9 cellular contexts compared by ENCODE assay signal in the genomic region with DNA sequence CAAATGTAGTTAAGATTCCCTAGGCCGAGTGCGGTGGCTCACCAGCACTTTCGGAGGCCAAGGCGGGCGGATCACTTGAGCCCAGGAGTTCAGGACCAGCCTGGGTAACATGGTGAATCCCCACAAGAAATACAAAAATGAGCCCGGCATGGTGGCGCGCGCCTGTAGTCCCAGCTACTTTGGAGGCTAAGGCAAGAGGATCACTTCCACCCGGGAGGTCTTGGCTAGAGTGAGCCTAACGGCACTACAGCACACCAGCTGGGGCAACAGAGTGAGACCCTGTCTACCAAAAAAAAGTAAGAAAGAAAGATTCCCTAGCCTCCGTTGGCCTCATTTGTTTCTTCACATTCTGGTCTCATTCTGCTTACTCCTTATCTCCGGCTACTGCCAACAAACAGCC. TPM values are rescaled to one million over a fixed set of nuclear protein-coding genes. Genes with fewer than 3 reads are reported as not detected.
DNase-seq lines count a peak whose midpoint lies in the region; ATAC-seq and TF ChIP-seq lines count a peak whose summit lies in the region.
"Had no signal": no experiment of that assay in that cellular context is flagged by ENCODE, and none has a peak within 500 bp of the region (broad histone marks: within the 10 kb centered on the region; RNA-seq: fewer than 3 reads in every experiment).

No MANE protein-coding gene starts in this region.

- intact Hi-C loops in activated T-helper 1 cell treated with anti-CD3 and anti-CD28 coated beads, Interleukin-12 subunit alpha, Interleukin-12 subunit beta, Interleukin-2, Interleukin-4 antibody, amounts not matched to agents 30 ng/mL and 10 ng/mL and 1 ng/mL, durations not matched to agents 14 hours and 24 hours and 36 hours (cut with micrococcal nuclease) = no loop called here
- intact Hi-C loops in upper lobe of right lung (cut with DNase I) = no loop called here

- no peaks in the 10 kb centered on the region for H3K27me3 Mint-ChIP-seq in stimulated activated naive CD8-positive, alpha-beta T cell treated with anti-CD3 and anti-CD28 coated beads, Interleukin-15, Interleukin-2, amounts not matched to agents 100 ng/mL and 50 ng/mL, for 24 hours
- H3K27me3 Mint-ChIP-seq in activated T-helper 1 cell treated with anti-CD3 and anti-CD28 coated beads, Interleukin-12 subunit alpha, Interleukin-12 subunit beta, Interleukin-2, Interleukin-4 antibody, amounts not matched to agents 30 ng/mL and 10 ng/mL and 1 ng/mL, durations not matched to agents 14 hours and 24 hours and 36 hours (ENCODE audit: insufficient read depth) = no peaks in the 10 kb centered on the region

- H3K27ac ChIP-seq in upper lobe of right lung = no peak overlapping the region

- H3K4me3 Mint-ChIP-seq in stimulated activated naive CD8-positive, alpha-beta T cell treated with anti-CD3 and anti-CD28 coated beads, Interleukin-15, Interleukin-2, amounts not matched to agents 100 ng/mL and 50 ng/mL, for 24 hours = peak overlapping the region; percentile 100
- H3K4me3 Mint-ChIP-seq in activated T-helper 1 cell treated with anti-CD3 and anti-CD28 coated beads, Interleukin-12 subunit alpha, Interleukin-12 subunit beta, Interleukin-2, Interleukin-4 antibody, amounts not matched to agents 30 ng/mL and 10 ng/mL and 1 ng/mL, durations not matched to agents 14 hours and 24 hours and 36 hours = peak overlapping the region; percentile 99

- H3K4me1 ChIP-seq in upper lobe of right lung = peaks cover 28% of the 10 kb centered on the region

- H3K4me3 ChIP-seq in iPS-18c (ENCODE audit: insufficient read depth, low read depth, low read length) = peak overlapping the region; percentile 85; the same call in 1 of the 2 replicates
- peak overlapping the region; percentile 82 for H3K4me3 ChIP-seq in upper lobe of right lung

- DNase-seq in stimulated activated naive CD8-positive, alpha-beta T cell treated with anti-CD3 and anti-CD28 coated beads, Interleukin-15, Interleukin-2, amounts not matched to agents 100 U/mL and 50 U/mL, for 24 hours = no peak
- no peak for DNase-seq in activated T-helper 1 cell treated with anti-CD3 and anti-CD28 coated beads, Interleukin-12 subunit alpha, Interleukin-12 subunit beta, Interleukin-2, Interleukin-4 antibody, amounts not matched to agents 30 ng/mL and 10 ng/mL and 1 ng/mL, durations not matched to agents 14 hours and 24 hours and 36 hours (ENCODE audit: low spot score)
- DNase-seq in upper lobe of right lung = no peak
- DNase-seq in DMS53 (lab: John Stamatoyannopoulos, UW) = no peak
- no peak for DNase-seq in GM13977 (ENCODE audit: low spot score)
- DNase-seq: NK-92 treated with Interleukin-12 subunit alpha and Interleukin-12 subunit beta, amount 100 ng/mL, for 24 hours had no signal

- H3K27me3 ChIP-seq in upper lobe of right lung = no peaks in the 10 kb centered on the region

- H3K9me3 ChIP-seq in iPS-18c (ENCODE audit: control insufficient read depth, insufficient read depth, low read length) (no peaks in the 10 kb centered on the region), upper lobe of right lung (no peaks in the 10 kb centered on the region)

- peaks cover 41% of the 10 kb centered on the region for H3K36me3 ChIP-seq in upper lobe of right lung

- H3K27ac Mint-ChIP-seq in stimulated activated naive CD8-positive, alpha-beta T cell treated with anti-CD3 and anti-CD28 coated beads, Interleukin-15, Interleukin-2, amounts not matched to agents 100 ng/mL and 50 ng/mL, for 24 hours = no peak overlapping the region
- no peak overlapping the region for H3K27ac Mint-ChIP-seq in activated T-helper 1 cell treated with anti-CD3 and anti-CD28 coated beads, Interleukin-12 subunit alpha, Interleukin-12 subunit beta, Interleukin-2, Interleukin-4 antibody, amounts not matched to agents 30 ng/mL and 10 ng/mL and 1 ng/mL, durations not matched to agents 14 hours and 24 hours and 36 hours

- in situ Hi-C loops in GM13977 (cut with MboI; ENCODE audit: low pct_unique_long_range_greater_than_20kb, low sequenced_read_pairs, unreplicated experiment) = no loop called here

- peaks cover 65% of the 10 kb centered on the region for H3K4me1 Mint-ChIP-seq in stimulated activated naive CD8-positive, alpha-beta T cell treated with anti-CD3 and anti-CD28 coated beads, Interleukin-15, Interleukin-2, amounts not matched to agents 100 ng/mL and 50 ng/mL, for 24 hours (ENCODE audit: low read depth)
- H3K4me1 Mint-ChIP-seq in activated T-helper 1 cell treated with anti-CD3 and anti-CD28 coated beads, Interleukin-12 subunit alpha, Interleukin-12 subunit beta, Interleukin-2, Interleukin-4 antibody, amounts not matched to agents 30 ng/mL and 10 ng/mL and 1 ng/mL, durations not matched to agents 14 hours and 24 hours and 36 hours (ENCODE audit: low read depth) = peaks cover 50% of the 10 kb centered on the region

- ATAC-seq in stimulated activated naive CD8-positive, alpha-beta T cell treated with anti-CD3 and anti-CD28 coated beads, Interleukin-15, Interleukin-2, amounts not matched to agents 100 U/mL and 50 U/mL, for 24 hours = no peak
- ATAC-seq in upper lobe of right lung (no peak), GM18502 (IDR thresholded peaks at IDR 0.05; ENCODE audit: poor library complexity, unreplicated experiment) (no peak)

- no peaks in the 10 kb centered on the region for H3K9me3 Mint-ChIP-seq in stimulated activated naive CD8-positive, alpha-beta T cell treated with anti-CD3 and anti-CD28 coated beads, Interleukin-15, Interleukin-2, amounts not matched to agents 100 ng/mL and 50 ng/mL, for 24 hours
- H3K9me3 Mint-ChIP-seq in activated T-helper 1 cell treated with anti-CD3 and anti-CD28 coated beads, Interleukin-12 subunit alpha, Interleukin-12 subunit beta, Interleukin-2, Interleukin-4 antibody, amounts not matched to agents 30 ng/mL and 10 ng/mL and 1 ng/mL, durations not matched to agents 14 hours and 24 hours and 36 hours = no peaks in the 10 kb centered on the region

- TF ChIP-seq CTCF in upper lobe of right lung (IDR thresholded peaks at IDR 0.05) = no peak
- TF ChIP-seq CTCF in GM13977 (IDR thresholded peaks at IDR 0.05; ENCODE audit: extremely low read depth, insufficient read depth, missing control alignments) = no peak

- H3K36me3 Mint-ChIP-seq in stimulated activated naive CD8-positive, alpha-beta T cell treated with anti-CD3 and anti-CD28 coated beads, Interleukin-15, Interleukin-2, amounts not matched to agents 100 ng/mL and 50 ng/mL, for 24 hours (ENCODE audit: low read depth) = peaks cover 53% of the 10 kb centered on the region
- H3K36me3 Mint-ChIP-seq in activated T-helper 1 cell treated with anti-CD3 and anti-CD28 coated beads, Interleukin-12 subunit alpha, Interleukin-12 subunit beta, Interleukin-2, Interleukin-4 antibody, amounts not matched to agents 30 ng/mL and 10 ng/mL and 1 ng/mL, durations not matched to agents 14 hours and 24 hours and 36 hours (ENCODE audit: low read depth) = peaks cover 31% of the 10 kb centered on the region

RNA-seq across cellular contexts. Expression of a gene that starts 1.2 kb away (rescaled TPM):
- 30.3 and 32.1 TPM in 2 replicates for total RNA-seq in activated T-helper 1 cell treated with anti-CD3 and anti-CD28 coated beads, Interleukin-12 subunit alpha, Interleukin-12 subunit beta, Interleukin-2, Interleukin-4 antibody, amounts not matched to agents 30 ng/mL and 10 ng/mL and 1 ng/mL, durations not matched to agents 14 hours and 24 hours and 36 hours
- total RNA-seq in upper lobe of right lung = 15.1 TPM

RNA-seq across cellular contexts. Expression of a gene that starts 1.3 kb away (rescaled TPM):
- total RNA-seq in activated T-helper 1 cell treated with anti-CD3 and anti-CD28 coated beads, Interleukin-12 subunit alpha, Interleukin-12 subunit beta, Interleukin-2, Interleukin-4 antibody, amounts not matched to agents 30 ng/mL and 10 ng/mL and 1 ng/mL, durations not matched to agents 14 hours and 24 hours and 36 hours = 34.9 and 39.9 TPM in 2 replicates
- 20.1 TPM for total RNA-seq in upper lobe of right lung
